Comparison of ENCODE assay signal across 27 cellular contexts in genomic region chr1:183879966-183880365, GRCh38.
DNase-seq lines count a peak whose midpoint lies in the region; ATAC-seq, FAIRE-seq and TF ChIP-seq lines count a peak whose summit lies in the region.
"Had no signal": no experiment of that assay in that cellular context is flagged by ENCODE, and none has a peak within 500 bp of the region (broad histone marks: within the 10 kb centered on the region; RNA-seq: fewer than 3 reads in every experiment).

No MANE protein-coding gene starts in this region.

- H3K27me3 Mint-ChIP-seq in brain, result no peaks in the 10 kb centered on the region
- H3K27me3 Mint-ChIP-seq: activated CD4-positive, alpha-beta T cell treated with anti-CD3 and anti-CD28 coated beads, Interleukin-2, amount 10 ng/mL, durations not matched to agents 7 days and 5 days; activated naive CD8-positive, alpha-beta T cell treated with anti-CD3 and anti-CD28 coated beads, Interleukin-2, amount 50 U/mL, for 24 hours had no signal

- H3K4me3 ChIP-seq in spleen, result no peak overlapping the region
- H3K4me3 ChIP-seq: heart left ventricle, prostate gland, thyroid gland had no signal

- no peaks in the 10 kb centered on the region for H3K9me3 ChIP-seq in spleen
- H3K9me3 ChIP-seq: BE2C, heart left ventricle, neutrophil, prostate gland, thyroid gland had no signal

- peaks cover 12 to 93% (median 52%) of the 10 kb centered on the region in 6 donors for H3K4me1 ChIP-seq in spleen

- H3K4me1 Mint-ChIP-seq in brain, result peaks cover 88% of the 10 kb centered on the region
- no peaks in the 10 kb centered on the region for H3K4me1 Mint-ChIP-seq in stimulated activated effector memory CD8-positive, alpha-beta T cell treated with anti-CD3 and anti-CD28 coated beads, Interleukin-12 subunit alpha, Interleukin-12 subunit beta, amount 100 ng/mL, for 72 hours
- H3K4me1 Mint-ChIP-seq: activated CD4-positive, alpha-beta T cell treated with anti-CD3 and anti-CD28 coated beads, Interleukin-2, amount 10 ng/mL, durations not matched to agents 7 days and 5 days; activated naive CD8-positive, alpha-beta T cell treated with anti-CD3 and anti-CD28 coated beads, Interleukin-2, amount 50 U/mL, for 24 hours; memory B cell had no signal

- TF ChIP-seq CTCF in D721Med (IDR thresholded peaks at IDR 0.05; ENCODE audit: insufficient read depth, missing control alignments), result no peak
- TF ChIP-seq CTCF in brain (conservative IDR thresholded peaks at IDR 0.05), result no peak
- no peak for TF ChIP-seq CTCF in spleen (IDR thresholded peaks at IDR 0.05 in 8 of 11, conservative IDR thresholded peaks at IDR 0.05 in 3 of 11)

- ATAC-seq in stimulated activated effector memory CD8-positive, alpha-beta T cell treated with anti-CD3 and anti-CD28 coated beads, Interleukin-12 subunit alpha, Interleukin-12 subunit beta, amount 100 ng/mL, for 72 hours, result no peak
- ATAC-seq: activated naive CD8-positive, alpha-beta T cell treated with anti-CD3 and anti-CD28 coated beads, Interleukin-2, amount 50 U/mL, for 24 hours; HepG2; Panc1; sciatic nerve; WTC11 had no signal

- H3K27me3 ChIP-seq in layer of hippocampus (ENCODE audit: control insufficient read depth, insufficient read depth, low read length) (no peaks in the 10 kb centered on the region), spleen (replicated peaks in 1 of 7) (no peaks in the 10 kb centered on the region)
- H3K27me3 ChIP-seq: BE2C, heart left ventricle, neutrophil, thyroid gland had no signal

- H3K27ac Mint-ChIP-seq in brain, result peak overlapping the region; percentile 67 to 88 (median 79)
- H3K27ac Mint-ChIP-seq in stimulated activated effector memory CD8-positive, alpha-beta T cell treated with anti-CD3 and anti-CD28 coated beads, Interleukin-12 subunit alpha, Interleukin-12 subunit beta, amount 100 ng/mL, for 72 hours, result no peak overlapping the region
- H3K27ac Mint-ChIP-seq: activated CD4-positive, alpha-beta T cell treated with anti-CD3 and anti-CD28 coated beads, Interleukin-2, amount 10 ng/mL, durations not matched to agents 7 days and 5 days; activated naive CD8-positive, alpha-beta T cell treated with anti-CD3 and anti-CD28 coated beads, Interleukin-2, amount 50 U/mL, for 24 hours; memory B cell; WTC11 had no signal

- intact Hi-C loops in spleen (cut with DNase I; ENCODE audit: low total_unique reads), result loop anchor here (10.0 kb wide), 1 partner anchor 65 kb away; no protein-coding TSS in a partner anchor

- FAIRE-seq in D721Med (lab: Jason Lieb, UNC), result peak; percentile 46
- FAIRE-seq: HepG2 had no signal

- H3K4me3 Mint-ChIP-seq in brain, result no peak overlapping the region
- H3K4me3 Mint-ChIP-seq in stimulated activated effector memory CD8-positive, alpha-beta T cell treated with anti-CD3 and anti-CD28 coated beads, Interleukin-12 subunit alpha, Interleukin-12 subunit beta, amount 100 ng/mL, for 72 hours, result no peak overlapping the region
- H3K4me3 Mint-ChIP-seq: activated CD4-positive, alpha-beta T cell treated with anti-CD3 and anti-CD28 coated beads, Interleukin-2, amount 10 ng/mL, durations not matched to agents 7 days and 5 days; activated naive CD8-positive, alpha-beta T cell treated with anti-CD3 and anti-CD28 coated beads, Interleukin-2, amount 50 U/mL, for 24 hours; memory B cell; WTC11 had no signal

- H3K36me3 ChIP-seq in spleen, result peaks cover 0 to 14% (median under 1%) of the 10 kb centered on the region in 6 donors
- H3K36me3 ChIP-seq: BE2C, neutrophil, prostate gland, thyroid gland had no signal

- 25 to 55% (median 29%) methylated on average over 1 of the region's 1 CpG for WGBS in spleen, 5 donors

- H3K27ac ChIP-seq in layer of hippocampus (ENCODE audit: low read depth, low read length) (peak overlapping the region; percentile 47), spleen (peak overlapping the region in 6 of 8 donors; percentile 12 to 72 (median 58))
- H3K27ac ChIP-seq: neutrophil, thyroid gland had no signal

- H3K9me3 Mint-ChIP-seq in brain, result no peaks in the 10 kb centered on the region
- H3K9me3 Mint-ChIP-seq in stimulated activated effector memory CD8-positive, alpha-beta T cell treated with anti-CD3 and anti-CD28 coated beads, Interleukin-12 subunit alpha, Interleukin-12 subunit beta, amount 100 ng/mL, for 72 hours, result no peaks in the 10 kb centered on the region
- H3K9me3 Mint-ChIP-seq: activated CD4-positive, alpha-beta T cell treated with anti-CD3 and anti-CD28 coated beads, Interleukin-2, amount 10 ng/mL, durations not matched to agents 7 days and 5 days; activated naive CD8-positive, alpha-beta T cell treated with anti-CD3 and anti-CD28 coated beads, Interleukin-2, amount 50 U/mL, for 24 hours; memory B cell; WTC11 had no signal

- peaks cover 38% of the 10 kb centered on the region for H3K36me3 Mint-ChIP-seq in brain
- H3K36me3 Mint-ChIP-seq in stimulated activated effector memory CD8-positive, alpha-beta T cell treated with anti-CD3 and anti-CD28 coated beads, Interleukin-12 subunit alpha, Interleukin-12 subunit beta, amount 100 ng/mL, for 72 hours, result no peaks in the 10 kb centered on the region
- H3K36me3 Mint-ChIP-seq: memory B cell, WTC11 had no signal

- no peak for TF ChIP-seq POLR2A in spleen (IDR thresholded peaks at IDR 0.05)

- no peak for DNase-seq in D721Med (ENCODE audit: insufficient read length, low spot score)
- no peak for DNase-seq in spleen
- no peak for DNase-seq in stimulated activated CD4-positive, alpha-beta T cell treated with anti-CD3 and anti-CD28 coated beads, Interleukin-15, amount 100 ng/mL, for 24 hours
- no peak for DNase-seq in DMS 273 treated with DMSO at 0.1 percent for 48 hours (lab: John Stamatoyannopoulos, UW)
- DNase-seq in LoVo (ENCODE audit: low spot score), result no peak
- DNase-seq in stimulated activated effector memory CD8-positive, alpha-beta T cell treated with anti-CD3 and anti-CD28 coated beads, Interleukin-12 subunit alpha, Interleukin-12 subunit beta, amount 100 ng/mL, for 72 hours (ENCODE audit: low spot score in 2 of 2), result no peak
- DNase-seq: activated CD4-positive, alpha-beta T cell treated with anti-CD3 and anti-CD28 coated beads, Interleukin-2, amount 10 ng/mL, durations not matched to agents 7 days and 5 days; activated naive CD8-positive, alpha-beta T cell treated with anti-CD3 and anti-CD28 coated beads, Interleukin-2, amount 50 U/mL, for 24 hours; activated T-cell treated with anti-CD3 and anti-CD28 coated beads, Interleukin-2, amount 50 U/mL, for 48 hours; BE2C; DMS79 treated with DMSO at 0.1 percent for 48 hours; effector CD4-positive, alpha-beta T cell; GF-D8; heart left ventricle; Kasumi-1; SHP77; stimulated activated naive CD4-positive, alpha-beta T cell treated with Interleukin-2 at 50 U/mL for 16 hours; thyroid gland had no signal
